2 cellular contexts compared by ENCODE assay signal in genomic region chr2:36773947-36774346, GRCh38.
A peak's percentile ranks its signal among the peaks of the same experiment; 100 is the strongest.
TF ChIP-seq lines count a peak whose summit lies in the region.

No MANE protein-coding gene starts in this region.

TF ChIP-seq in HepG2, 621 proteins besides CTCF, POLR2A, EP300 and RAD21:
- TF ChIP-seq GLI4 (CRISPR knock-in tag; IDR thresholded peaks at IDR 0.05; ENCODE audit: borderline replicate concordance) (no peak), SIN3A (IDR thresholded peaks at IDR 0.05; ENCODE audit: borderline replicate concordance, low read depth, low read length) (no peak), KLF13 (CRISPR knock-in tag; IDR thresholded peaks at IDR 0.05) (no peak), GZF1 (CRISPR knock-in tag; IDR thresholded peaks at IDR 0.05) (peak; percentile 46; the same call in 1 of the 2 replicates)
TF ChIP-seq in HepG2: peak in this region for 1.

TF ChIP-seq in H1, 55 proteins besides CTCF, POLR2A, EP300 and RAD21:
- TF ChIP-seq CHD7 (IDR thresholded peaks at IDR 0.05; ENCODE audit: insufficient replicate concordance, low read length) (peak; percentile 98), BACH1 (IDR thresholded peaks at IDR 0.05; ENCODE audit: low read length) (no peak)
